In genomic region chr5:161934486-161934885, GRCh38 we compare ENCODE assay signal across 26 cellular contexts.
"Had no signal": no experiment of that assay in that cellular context is flagged by ENCODE, and none has a peak within 500 bp of the region (broad histone marks: within the 10 kb centered on the region; RNA-seq: fewer than 3 reads in every experiment).

No MANE protein-coding gene starts in this region.

- ATAC-seq: activated CD4-positive, CD25-positive, alpha-beta regulatory T cell treated with anti-CD3 and anti-CD28 coated beads, Interleukin-2, amount 50 U/mL, for 24 hours; activated CD8-positive, alpha-beta T cell treated with anti-CD3 and anti-CD28 coated beads for 36 hours; activated T-cell treated with anti-CD3 and anti-CD28 coated beads, Interleukin-2, amount 50 U/mL, for 4 hours; activated T-helper 17 cell treated with anti-CD3 and anti-CD28 coated beads, Interleukin-2, amount 50 U/mL, for 72 hours; body of pancreas; gastroesophageal sphincter; heart right ventricle had no signal

- DNase-seq: activated B cell treated with CpG ODN at 0.5 μM for 24 hours; activated CD4-positive, alpha-beta T cell treated with anti-CD3 and anti-CD28 coated beads for 48 hours; activated CD4-positive, alpha-beta T cell treated with anti-CD3 and anti-CD28 coated beads, Interleukin-2, amount 50 U/mL, for 1 hour; activated CD4-positive, alpha-beta T cell treated with anti-CD3 and anti-CD28 coated beads, Interleukin-2, amount 50 U/mL, for 48 hours; activated CD8-positive, alpha-beta memory T cell treated with anti-CD3 and anti-CD28 coated beads for 24 hours; activated CD8-positive, alpha-beta T cell treated with anti-CD3 and anti-CD28 coated beads for 36 hours; activated effector memory CD4-positive, alpha-beta T cell treated with Interleukin-2 at 50 U/mL for 16 hours; activated gamma-delta T cell treated with Interleukin-2 at 50 U/mL for 16 hours; activated naive CD4-positive, alpha-beta T cell treated with anti-CD3 and anti-CD28 coated beads, Interleukin-2, amount 50 U/mL, for 16 hours; activated naive CD4-positive, alpha-beta T cell treated with Interleukin-2 at 50 U/mL for 16 hours; activated T-cell treated with anti-CD3 and anti-CD28 coated beads, Interleukin-2, amount 50 U/mL, for 4 hours; amniotic stem cell; anterior cingulate cortex; body of pancreas; central memory CD4-positive, alpha-beta T cell; cerebellar nuclear complex; colonic mucosa; effector CD8-positive, alpha-beta T cell; esophagus squamous epithelium; foreskin melanocyte; heart right ventricle; T1000; WERI-Rb-1 had no signal
